8 cellular contexts compared by ENCODE assay signal in the genomic region with DNA sequence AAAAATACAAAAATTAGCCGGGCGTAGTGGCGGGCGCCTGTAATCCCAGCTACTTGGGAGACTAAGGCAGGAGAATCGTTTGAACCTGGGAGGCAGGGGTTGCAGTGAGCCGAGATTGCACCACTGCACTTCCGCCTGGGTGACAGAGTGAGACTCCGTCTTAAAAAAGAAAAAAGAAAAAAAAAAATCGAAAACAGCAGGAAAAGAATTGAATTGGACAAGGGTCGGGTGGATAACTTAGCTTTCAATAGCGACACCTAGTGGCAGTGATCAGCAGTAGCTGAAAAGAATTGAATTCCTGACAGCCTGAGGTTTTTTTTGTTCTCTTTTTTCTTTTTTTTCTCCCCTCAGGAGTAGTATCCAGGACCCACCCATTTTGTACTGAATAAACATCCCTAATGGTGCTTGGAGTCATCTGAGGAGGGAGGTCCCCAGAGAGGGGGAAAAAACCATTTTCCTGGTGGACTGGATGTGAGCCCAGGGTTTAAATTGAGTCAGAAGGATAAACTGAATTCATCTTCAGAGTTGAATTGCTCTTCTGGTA. TPM values are rescaled to one million over a fixed set of nuclear protein-coding genes. Genes with fewer than 3 reads are reported as not detected.
DNase-seq lines count a peak whose midpoint lies in the region; ATAC-seq and TF ChIP-seq lines count a peak whose summit lies in the region.

No MANE protein-coding gene starts in this region.

- 24% methylated on average over 11 of the region's 11 CpGs for WGBS in suprapubic skin

- H3K4me3 ChIP-seq in epithelial cell of proximal tubule (ENCODE audit: low read depth, low read length) (peak overlapping the region; percentile 40), mucosa of stomach (ENCODE audit: low read length) (no peak overlapping the region), suprapubic skin (no peak overlapping the region)

- no peaks in the 10 kb centered on the region for H3K4me1 ChIP-seq in mucosa of stomach (ENCODE audit: control insufficient read depth, insufficient read depth, low read length)
- peaks cover 9% of the 10 kb centered on the region for H3K4me1 ChIP-seq in suprapubic skin

- H3K9ac ChIP-seq in mucosa of stomach (ENCODE audit: low read length), result peak overlapping the region; percentile 67

- peak; percentile 85 for TF ChIP-seq CTCF in epithelial cell of proximal tubule (conservative IDR thresholded peaks at IDR 0.05; ENCODE audit: low read depth, low read length)
- TF ChIP-seq CTCF in suprapubic skin (IDR thresholded peaks at IDR 0.05), result peak; percentile 72 to 81

- DNase-seq in COR-L47 (lab: John Stamatoyannopoulos, UW), result peak; percentile 65
- peak; percentile 72 for DNase-seq in NCI-H510A treated with DMSO at 0.1 percent for 48 hours (lab: John Stamatoyannopoulos, UW)
- DNase-seq in activated CD4-positive, alpha-beta T cell treated with anti-CD3 and anti-CD28 coated beads, Interleukin-2, amount 50 U/mL, for 1 hour, result peak; percentile 31
- no peak for DNase-seq in epithelial cell of proximal tubule (ENCODE audit: low read depth)
- DNase-seq in suprapubic skin (ENCODE audit: low spot score in 2 of 2), result no peak

- ATAC-seq in HG02852 (IDR thresholded peaks at IDR 0.05; ENCODE audit: unreplicated experiment) (peak; percentile 45), GM21526 (IDR thresholded peaks at IDR 0.05; ENCODE audit: low FRiP score, unreplicated experiment) (no peak)

- H3K36me3 ChIP-seq in mucosa of stomach (ENCODE audit: control insufficient read depth, insufficient read depth, low read length) (no peaks in the 10 kb centered on the region), suprapubic skin (no peaks in the 10 kb centered on the region)

- TF ChIP-seq EP300 in suprapubic skin (IDR thresholded peaks at IDR 0.05), result no peak

- TF ChIP-seq POLR2A in suprapubic skin (IDR thresholded peaks at IDR 0.05), result no peak

- H3K27me3 ChIP-seq in mucosa of stomach (ENCODE audit: control insufficient read depth, insufficient read depth, low read length), result no peaks in the 10 kb centered on the region
- H3K27me3 ChIP-seq in suprapubic skin, result no peaks in the 10 kb centered on the region

- H3K27ac ChIP-seq in suprapubic skin, result peak overlapping the region; percentile 24

- no peaks in the 10 kb centered on the region for H3K9me3 ChIP-seq in mucosa of stomach (ENCODE audit: control insufficient read depth, low read length)
- H3K9me3 ChIP-seq in suprapubic skin, result no peaks in the 10 kb centered on the region

RNA-seq across cellular contexts. Expression of a gene that starts 55.1 kb away (rescaled TPM):
- 48.9 and 119 TPM in 2 replicates for total RNA-seq in epithelial cell of proximal tubule
- 10 to 100 TPM; 23.3 to 59.1 (median 32.6) TPM for total RNA-seq in suprapubic skin

Comparison
In these comparisons a context has a peak if more than half of its experiments do, and no peak if none do; other contexts are left out.
1. DNase-seq: peak in COR-L47 (single experiment), NCI-H510A treated with DMSO at 0.1 percent for 48 hours (single experiment) and activated CD4-positive, alpha-beta T cell treated with anti-CD3 and anti-CD28 coated beads, Interleukin-2, amount 50 U/mL, for 1 hour (single experiment); none in epithelial cell of proximal tubule (single experiment) and suprapubic skin (0 of 2).